ENCODE assay signal across 28 cellular contexts in genomic region chr18:75344615-75345014, GRCh38.
"Had no signal": no experiment of that assay in that cellular context is flagged by ENCODE, and none has a peak within 500 bp of the region (broad histone marks: within the 10 kb centered on the region; RNA-seq: fewer than 3 reads in every experiment).

No MANE protein-coding gene starts in this region.

- H3K9me3 ChIP-seq: adrenal gland, body of pancreas, colonic mucosa had no signal

- H3K27ac Mint-ChIP-seq: activated CD4-positive, alpha-beta memory T cell treated with anti-CD3 and anti-CD28 coated beads, Interleukin-2, amount 10 ng/mL, durations not matched to agents 7 days and 5 days; activated CD4-positive, alpha-beta T cell treated with anti-CD3 and anti-CD28 coated beads for 36 hours; activated CD4-positive, alpha-beta T cell treated with anti-CD3 and anti-CD28 coated beads, Interleukin-2, amount 10 ng/mL, durations not matched to agents 7 days and 5 days; activated CD8-positive, alpha-beta memory T cell treated with anti-CD3 and anti-CD28 coated beads, Interleukin-2, amount 10 ng/mL, durations not matched to agents 7 days and 5 days; activated naive CD4-positive, alpha-beta T cell treated with anti-CD3 and anti-CD28 coated beads for 36 hours; activated naive CD4-positive, alpha-beta T cell treated with anti-CD3 and anti-CD28 coated beads, Interleukin-2, amount 50 U/mL, for 24 hours; activated naive CD8-positive, alpha-beta T cell treated with anti-CD3 and anti-CD28 coated beads for 36 hours; activated naive CD8-positive, alpha-beta T cell treated with anti-CD3 and anti-CD28 coated beads, Interleukin-2, amount 50 U/mL, for 24 hours; activated T-helper 1 cell treated with anti-CD3 and anti-CD28 coated beads, Interleukin-12 subunit alpha, Interleukin-12 subunit beta, Interleukin-2, Interleukin-4 antibody, amounts not matched to agents 30 ng/mL and 10 ng/mL and 1 ng/mL, durations not matched to agents 14 hours and 24 hours and 36 hours; activated T-helper 2 cell treated with anti-CD3 and anti-CD28 coated beads, Interferon-gamma antibody, Interleukin-2, Interleukin-4, amounts not matched to agents 10 μg/mL and 5 μg/mL and 100 μg/mL, durations not matched to agents 14 hours and 24 hours and 36 hours had no signal

- H3K4me3 Mint-ChIP-seq: activated CD4-positive, alpha-beta memory T cell treated with anti-CD3 and anti-CD28 coated beads, Interleukin-2, amount 10 ng/mL, durations not matched to agents 7 days and 5 days; activated CD4-positive, alpha-beta T cell treated with anti-CD3 and anti-CD28 coated beads for 36 hours; activated CD4-positive, alpha-beta T cell treated with anti-CD3 and anti-CD28 coated beads, Interleukin-2, amount 10 ng/mL, durations not matched to agents 7 days and 5 days; activated CD8-positive, alpha-beta memory T cell treated with anti-CD3 and anti-CD28 coated beads, Interleukin-2, amount 10 ng/mL, durations not matched to agents 7 days and 5 days; activated naive CD4-positive, alpha-beta T cell treated with anti-CD3 and anti-CD28 coated beads for 36 hours; activated naive CD4-positive, alpha-beta T cell treated with anti-CD3 and anti-CD28 coated beads, Interleukin-2, amount 50 U/mL, for 24 hours; activated naive CD8-positive, alpha-beta T cell treated with anti-CD3 and anti-CD28 coated beads for 36 hours; activated naive CD8-positive, alpha-beta T cell treated with anti-CD3 and anti-CD28 coated beads, Interleukin-2, amount 50 U/mL, for 24 hours; activated T-helper 1 cell treated with anti-CD3 and anti-CD28 coated beads, Interleukin-12 subunit alpha, Interleukin-12 subunit beta, Interleukin-2, Interleukin-4 antibody, amounts not matched to agents 30 ng/mL and 10 ng/mL and 1 ng/mL, durations not matched to agents 14 hours and 24 hours and 36 hours had no signal

- H3K27me3 Mint-ChIP-seq: activated CD8-positive, alpha-beta memory T cell treated with anti-CD3 and anti-CD28 coated beads, Interleukin-2, amount 10 ng/mL, durations not matched to agents 7 days and 5 days; activated naive CD4-positive, alpha-beta T cell treated with anti-CD3 and anti-CD28 coated beads, Interleukin-2, amount 50 U/mL, for 24 hours; activated naive CD8-positive, alpha-beta T cell treated with anti-CD3 and anti-CD28 coated beads, Interleukin-2, amount 50 U/mL, for 24 hours had no signal

- H3K36me3 Mint-ChIP-seq: activated CD8-positive, alpha-beta memory T cell treated with anti-CD3 and anti-CD28 coated beads, Interleukin-2, amount 10 ng/mL, durations not matched to agents 7 days and 5 days; activated naive CD4-positive, alpha-beta T cell treated with anti-CD3 and anti-CD28 coated beads, Interleukin-2, amount 50 U/mL, for 24 hours; activated naive CD8-positive, alpha-beta T cell treated with anti-CD3 and anti-CD28 coated beads for 36 hours had no signal

- H3K27me3 ChIP-seq: adrenal gland, body of pancreas, colonic mucosa had no signal

- H3K27ac ChIP-seq: adrenal gland, body of pancreas, colonic mucosa, epithelial cell of prostate had no signal

- DNase-seq: activated CD4-positive, alpha-beta memory T cell treated with anti-CD3 and anti-CD28 coated beads, Interleukin-2, amount 10 ng/mL, durations not matched to agents 7 days and 5 days; activated CD4-positive, alpha-beta T cell treated with anti-CD3 and anti-CD28 coated beads for 36 hours; activated CD4-positive, alpha-beta T cell treated with anti-CD3 and anti-CD28 coated beads, Interleukin-2, amount 10 ng/mL, durations not matched to agents 7 days and 5 days; activated CD4-positive, alpha-beta T cell treated with anti-CD3 and anti-CD28 coated beads, Interleukin-2, amount 50 U/mL, for 4 hours; activated CD4-positive, CD25-positive, alpha-beta regulatory T cell; activated CD4-positive, CD25-positive, alpha-beta regulatory T cell treated with anti-CD3 and anti-CD28 coated beads, Interleukin-2, amount 50 U/mL, for 72 hours; activated CD8-positive, alpha-beta memory T cell treated with anti-CD3 and anti-CD28 coated beads, Interleukin-2, amount 10 ng/mL, durations not matched to agents 7 days and 5 days; activated CD8-positive, alpha-beta memory T cell treated with anti-CD3 and anti-CD28 coated beads, Interleukin-2, amount 50 U/mL, for 4 hours; activated effector memory CD4-positive, alpha-beta T cell treated with anti-CD3 and anti-CD28 coated beads, Interleukin-2, amount 50 U/mL, for 16 hours; activated naive CD4-positive, alpha-beta T cell treated with anti-CD3 and anti-CD28 coated beads for 36 hours; activated naive CD8-positive, alpha-beta T cell treated with anti-CD3 and anti-CD28 coated beads for 36 hours; activated naive CD8-positive, alpha-beta T cell treated with anti-CD3 and anti-CD28 coated beads, Interleukin-2, amount 50 U/mL, for 24 hours; activated T-cell treated with anti-CD3 and anti-CD28 coated beads, Interleukin-2, amount 50 U/mL, for 1 hour; activated T-cell treated with anti-CD3 and anti-CD28 coated beads, Interleukin-2, amount 50 U/mL, for 48 hours; adrenal gland; amygdala; aorta; body of pancreas; central memory CD4-positive, alpha-beta T cell; cerebellar nuclear complex; colonic mucosa; effector CD8-positive, alpha-beta T cell; foreskin fibroblast; T-helper 2 cell had no signal

- H3K9me3 Mint-ChIP-seq: activated CD4-positive, alpha-beta memory T cell treated with anti-CD3 and anti-CD28 coated beads, Interleukin-2, amount 10 ng/mL, durations not matched to agents 7 days and 5 days; activated CD4-positive, alpha-beta T cell treated with anti-CD3 and anti-CD28 coated beads, Interleukin-2, amount 10 ng/mL, durations not matched to agents 7 days and 5 days; activated naive CD4-positive, alpha-beta T cell treated with anti-CD3 and anti-CD28 coated beads for 36 hours; activated naive CD4-positive, alpha-beta T cell treated with anti-CD3 and anti-CD28 coated beads, Interleukin-2, amount 50 U/mL, for 24 hours; activated naive CD8-positive, alpha-beta T cell treated with anti-CD3 and anti-CD28 coated beads for 36 hours; activated naive CD8-positive, alpha-beta T cell treated with anti-CD3 and anti-CD28 coated beads, Interleukin-2, amount 50 U/mL, for 24 hours; activated T-helper 1 cell treated with anti-CD3 and anti-CD28 coated beads, Interleukin-12 subunit alpha, Interleukin-12 subunit beta, Interleukin-2, Interleukin-4 antibody, amounts not matched to agents 30 ng/mL and 10 ng/mL and 1 ng/mL, durations not matched to agents 14 hours and 24 hours and 36 hours; activated T-helper 2 cell treated with anti-CD3 and anti-CD28 coated beads, Interferon-gamma antibody, Interleukin-2, Interleukin-4, amounts not matched to agents 10 μg/mL and 5 μg/mL and 100 μg/mL, durations not matched to agents 14 hours and 24 hours and 36 hours had no signal

- H3K4me1 ChIP-seq: adrenal gland, body of pancreas, colonic mucosa had no signal

- H3K36me3 ChIP-seq: adrenal gland, colonic mucosa had no signal

- H3K4me1 Mint-ChIP-seq: activated CD4-positive, alpha-beta memory T cell treated with anti-CD3 and anti-CD28 coated beads, Interleukin-2, amount 10 ng/mL, durations not matched to agents 7 days and 5 days; activated CD4-positive, alpha-beta T cell treated with anti-CD3 and anti-CD28 coated beads for 36 hours; activated CD4-positive, alpha-beta T cell treated with anti-CD3 and anti-CD28 coated beads, Interleukin-2, amount 10 ng/mL, durations not matched to agents 7 days and 5 days; activated CD8-positive, alpha-beta memory T cell treated with anti-CD3 and anti-CD28 coated beads, Interleukin-2, amount 10 ng/mL, durations not matched to agents 7 days and 5 days; activated naive CD4-positive, alpha-beta T cell treated with anti-CD3 and anti-CD28 coated beads, Interleukin-2, amount 50 U/mL, for 24 hours; activated naive CD8-positive, alpha-beta T cell treated with anti-CD3 and anti-CD28 coated beads for 36 hours; activated naive CD8-positive, alpha-beta T cell treated with anti-CD3 and anti-CD28 coated beads, Interleukin-2, amount 50 U/mL, for 24 hours had no signal

- H3K4me3 ChIP-seq: adrenal gland, body of pancreas, colonic mucosa had no signal
